Comparison of ENCODE assay signal across 10 cellular contexts in genomic region chr4:1763550-1764080, GRCh38. TPM values are rescaled to one million over a fixed set of nuclear protein-coding genes. Genes with fewer than 3 reads are reported as not detected.
A peak's percentile ranks its signal among the peaks of the same experiment; 100 is the strongest.
DNase-seq lines count a peak whose midpoint lies in the region; ATAC-seq and TF ChIP-seq lines count a peak whose summit lies in the region.
"Had no signal": no experiment of that assay in that cellular context is flagged by ENCODE, and none has a peak within 500 bp of the region (broad histone marks: within the 10 kb centered on the region; RNA-seq: fewer than 3 reads in every experiment).

No MANE protein-coding gene starts in this region.

- no peaks in the 10 kb centered on the region for H3K27me3 ChIP-seq in fibroblast of lung (ENCODE audit: control insufficient read depth, insufficient read depth, low read length)

- H3K36me3 ChIP-seq in fibroblast of lung (ENCODE audit: control insufficient read depth, insufficient read depth, low read length) = no peaks in the 10 kb centered on the region

- no peaks in the 10 kb centered on the region for H4K20me1 ChIP-seq in fibroblast of lung (ENCODE audit: control insufficient read depth, extremely low read depth, insufficient read depth, low read length)

- no peak for ATAC-seq in HG03139 (IDR thresholded peaks at IDR 0.05; ENCODE audit: unreplicated experiment)

- peak overlapping the region; percentile 23 for H3K4me2 ChIP-seq in fibroblast of lung (ENCODE audit: extremely low read depth, insufficient read depth, low read length)

- no peaks in the 10 kb centered on the region for H3K9me3 ChIP-seq in fibroblast of lung (ENCODE audit: control insufficient read depth, insufficient read depth, low read depth, low read length)

- no peaks in the 10 kb centered on the region for H3K4me1 ChIP-seq in fibroblast of lung (ENCODE audit: control insufficient read depth, extremely low read depth, insufficient read depth, low read length)

- H2AFZ ChIP-seq in fibroblast of lung (ENCODE audit: low read length) = no peak overlapping the region

- no peak overlapping the region for H3K27ac ChIP-seq in fibroblast of lung (ENCODE audit: insufficient read depth, low read length)

- H3K79me2 ChIP-seq in fibroblast of lung (ENCODE audit: control insufficient read depth, insufficient read depth, low read length) = no peaks in the 10 kb centered on the region

- H3K4me3 ChIP-seq in fibroblast of lung (replicated peaks in 1 of 4; ENCODE audit: control extremely low read depth in 1 of 4, insufficient read depth in 1 of 4, low read depth in 3 of 4, low read length in 4 of 4) = peak overlapping the region in 1 of 4 experiments; percentile 27

- TF ChIP-seq CTCF in AG09319 (IDR thresholded peaks at IDR 0.05; ENCODE audit: low read depth, low read length) (peak; percentile 16; the same call in 1 of the 2 replicates), fibroblast of lung (conservative IDR thresholded peaks at IDR 0.05 in 1 of 2, IDR thresholded peaks at IDR 0.05 in 1 of 2; ENCODE audit: low read depth in 1 of 2, low read length in 2 of 2) (peak in 1 of 2 donors; percentile 20)

- H3K9ac ChIP-seq in fibroblast of lung (ENCODE audit: insufficient read depth, low read length) = no peak overlapping the region

- DNase-seq in AG09319 (ENCODE audit: extremely low read depth, low read depth) (no peak), NOMO-1 treated with DMSO at 0.1 percent for 48 hours (lab: John Stamatoyannopoulos, UW; ENCODE audit: unreplicated experiment) (peak; percentile 77), fibroblast of lung (ENCODE audit: low read depth in 2 of 2) (peak; percentile 42 to 51), myocyte (ENCODE audit: low read depth) (peak; percentile 65), GF-D8 (lab: John Stamatoyannopoulos, UW) (no peak), NCI-H345 (lab: John Stamatoyannopoulos, UW) (no peak)
- DNase-seq in stimulated activated CD4-positive, alpha-beta T cell treated with anti-CD3 and anti-CD28 coated beads, Interleukin-2, amount 100 ng/mL, for 48 hours = no peak
- DNase-seq: activated CD8-positive, alpha-beta memory T cell treated with anti-CD3 and anti-CD28 coated beads, Interleukin-2, amount 50 U/mL, for 4 hours; NCI-H2081 had no signal

RNA-seq across cellular contexts. Expression of gene FGFR3, which starts 29.5 kb away (rescaled TPM):
- total RNA-seq in fibroblast of lung (under 0.01 and 0.33 TPM in 2 replicates), myocyte (0.10 TPM in 1 of 2 replicates, not detected in the other)
- polyA plus RNA-seq in fibroblast of lung = 0.11 and 0.19 TPM in 2 replicates
- 0.21 and 0.32 TPM in 2 replicates for polyA plus RNA-seq in fibroblast of lung (2012)
- polyA minus RNA-seq in fibroblast of lung (ENCODE audit: low replicate concordance) = 0.24 TPM in 1 of 2 replicates, not detected in the other
- 0.11 TPM for polyA plus RNA-seq in myocyte (2012)

RNA-seq across cellular contexts. Expression of gene TACC3, which starts 42.3 kb away (rescaled TPM):
- 1.8 and 7.3 TPM in 2 replicates for total RNA-seq in fibroblast of lung
- polyA plus RNA-seq in fibroblast of lung = 10.2 and 43.2 TPM in 2 replicates
- polyA plus RNA-seq in fibroblast of lung (2012) = 12.9 and 56.4 TPM in 2 replicates
- polyA minus RNA-seq in fibroblast of lung (ENCODE audit: low replicate concordance) = 11.7 and 69.8 TPM in 2 replicates
- total RNA-seq in myocyte = 1.2 and 3.9 TPM in 2 replicates
- polyA plus RNA-seq in myocyte (2012) = 4.0 TPM

RNA-seq across cellular contexts. Expression of gene TMEM129, which starts 42.5 kb away (rescaled TPM):
- 24.7 and 39.6 TPM in 2 replicates for total RNA-seq in fibroblast of lung
- 11.0 and 15.0 TPM in 2 replicates for polyA plus RNA-seq in fibroblast of lung
- polyA plus RNA-seq in fibroblast of lung (2012) = 21.2 and 24.0 TPM in 2 replicates
- 18.0 and 35.4 TPM in 2 replicates for polyA minus RNA-seq in fibroblast of lung (ENCODE audit: low replicate concordance)
- total RNA-seq in myocyte = 91.1 and 121 TPM in 2 replicates
- 55.1 TPM for polyA plus RNA-seq in myocyte (2012)

RNA-seq across cellular contexts. Expression of gene SLBP, which starts 51.5 kb away (rescaled TPM):
- total RNA-seq in fibroblast of lung = 49.7 and 50.8 TPM in 2 replicates
- 108 and 152 TPM in 2 replicates for polyA plus RNA-seq in fibroblast of lung
- polyA plus RNA-seq in fibroblast of lung (2012) = 54.4 and 67.6 TPM in 2 replicates
- 9.7 and 10.9 TPM in 2 replicates for polyA minus RNA-seq in fibroblast of lung (ENCODE audit: low replicate concordance)
- total RNA-seq in myocyte = 63.4 and 76.9 TPM in 2 replicates
- 32.1 TPM for polyA plus RNA-seq in myocyte (2012)

Comparison
In these comparisons a context has a peak if more than half of its experiments do, and no peak if none do; other contexts are left out.
1. DNase-seq: peak in NOMO-1 treated with DMSO at 0.1 percent for 48 hours (single experiment), fibroblast of lung (2 of 2) and myocyte (single experiment); none in AG09319 (single experiment), stimulated activated CD4-positive, alpha-beta T cell treated with anti-CD3 and anti-CD28 coated beads, Interleukin-2, amount 100 ng/mL, for 48 hours (0 of 2), GF-D8 (single experiment) and NCI-H345 (single experiment).